Comparison of ENCODE assay signal across 23 cellular contexts in the genomic region with DNA sequence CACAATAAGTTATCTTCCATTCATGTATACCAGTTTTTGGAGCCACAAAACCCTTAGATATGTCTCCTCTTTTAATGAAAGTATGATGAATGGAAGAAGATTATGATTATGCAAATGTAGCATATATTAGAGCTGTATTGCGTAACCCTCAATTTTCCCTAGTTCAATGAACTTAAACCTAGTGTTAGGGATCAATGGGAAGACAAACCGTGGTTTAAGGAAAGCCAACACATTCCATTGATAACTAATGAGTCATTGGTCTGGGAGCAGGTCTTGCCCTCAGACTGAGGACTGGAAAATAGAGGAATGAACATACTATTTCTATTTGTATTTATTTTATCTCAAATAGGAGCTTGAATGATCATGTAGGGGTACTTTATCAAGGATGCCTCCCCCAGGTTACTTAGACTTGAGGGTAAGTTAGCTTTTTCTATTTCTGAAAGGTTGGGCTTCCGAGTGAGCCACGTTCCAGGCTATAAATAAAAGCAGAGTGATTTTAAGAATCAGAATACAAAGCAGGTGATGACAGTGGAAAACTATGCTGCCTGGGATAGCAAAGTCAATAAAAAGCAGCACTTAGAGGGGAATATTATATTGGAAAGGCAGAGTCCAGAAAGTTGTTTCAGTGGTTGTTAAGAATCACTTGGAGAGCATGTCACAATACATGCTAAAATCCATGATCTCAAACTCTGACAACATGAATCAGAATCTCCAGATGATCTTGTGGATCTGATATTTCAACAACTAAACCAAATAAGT.
DNase-seq lines count a peak whose midpoint lies in the region; ATAC-seq and TF ChIP-seq lines count a peak whose summit lies in the region.
"Had no signal": no experiment of that assay in that cellular context is flagged by ENCODE, and none has a peak within 500 bp of the region (broad histone marks: within the 10 kb centered on the region; RNA-seq: fewer than 3 reads in every experiment).

No MANE protein-coding gene starts in this region.

- WGBS in right cardiac atrium = 50% methylated on average over 4 of the region's 4 CpGs

- H3K9me3 ChIP-seq in right cardiac atrium (ENCODE audit: control insufficient read depth, low read length) (no peaks in the 10 kb centered on the region), adipocyte (ENCODE audit: control insufficient read depth, low read length) (no peaks in the 10 kb centered on the region)
- H3K9me3 ChIP-seq: SJCRH30, upper lobe of left lung had no signal

- no peak overlapping the region for H3K27ac Mint-ChIP-seq in activated CD8-positive, alpha-beta memory T cell treated with anti-CD3 and anti-CD28 coated beads, Interleukin-2, amount 10 ng/mL, durations not matched to agents 7 days and 5 days
- H3K27ac Mint-ChIP-seq: CD14-positive monocyte; memory B cell; nephron; stimulated activated naive CD8-positive, alpha-beta T cell treated with anti-CD3 and anti-CD28 coated beads, Interleukin-15, Interleukin-2, amounts not matched to agents 100 ng/mL and 50 ng/mL, for 24 hours had no signal

- no peak for DNase-seq in Right ventricle myocardium inferior (ENCODE audit: missing footprints)
- no peak for DNase-seq in right cardiac atrium
- peak; percentile 33 for DNase-seq in adipocyte (ENCODE audit: low read depth)
- peak; percentile 53 for DNase-seq in fibroblast of the aortic adventitia (ENCODE audit: low read depth)
- DNase-seq in skeletal muscle cell (ENCODE audit: low read depth) = peak; percentile 24
- no peak for DNase-seq in activated CD8-positive, alpha-beta memory T cell treated with anti-CD3 and anti-CD28 coated beads, Interleukin-2, amount 10 ng/mL, durations not matched to agents 7 days and 5 days
- no peak for DNase-seq in stimulated activated naive CD4-positive, alpha-beta T cell (lab: John Stamatoyannopoulos, UW)
- no peak for DNase-seq in SK-N-DZ (ENCODE audit: low spot score)
- DNase-seq: 8988T; activated effector memory CD4-positive, alpha-beta T cell treated with anti-CD3 and anti-CD28 coated beads, Interleukin-2, amount 50 U/mL, for 16 hours; amygdala; DMS53; glutamatergic neuron; MV-4-11; NCI-H2081; SJCRH30; T-helper 2 cell; upper lobe of left lung had no signal

- intact Hi-C loops in Right ventricle myocardium inferior (cut with DNase I) = no loop called here
- intact Hi-C loops in right cardiac atrium (cut with DNase I) = no loop called here

- no peak overlapping the region for H3K9ac ChIP-seq in adipocyte (ENCODE audit: low read length)

- ATAC-seq in Right ventricle myocardium inferior = peak; percentile 31
- no peak for ATAC-seq in right cardiac atrium
- ATAC-seq in activated CD8-positive, alpha-beta memory T cell treated with anti-CD3 and anti-CD28 coated beads, Interleukin-2, amount 10 ng/mL, durations not matched to agents 7 days and 5 days = no peak

- H3K4me3 ChIP-seq in right cardiac atrium (ENCODE audit: low read length) (no peak overlapping the region), adipocyte (ENCODE audit: low read length) (peak overlapping the region; percentile 7), fibroblast of the aortic adventitia (ENCODE audit: low read depth, low read length) (no peak overlapping the region), skeletal muscle cell (ENCODE audit: low read depth, low read length) (no peak overlapping the region)
- H3K4me3 ChIP-seq: coronary artery, SJCRH30, upper lobe of left lung had no signal

- H3K27me3 Mint-ChIP-seq in activated CD8-positive, alpha-beta memory T cell treated with anti-CD3 and anti-CD28 coated beads, Interleukin-2, amount 10 ng/mL, durations not matched to agents 7 days and 5 days = no peaks in the 10 kb centered on the region
- H3K27me3 Mint-ChIP-seq: memory B cell; stimulated activated naive CD8-positive, alpha-beta T cell treated with anti-CD3 and anti-CD28 coated beads, Interleukin-15, Interleukin-2, amounts not matched to agents 100 ng/mL and 50 ng/mL, for 24 hours had no signal

- H3K27ac ChIP-seq in right cardiac atrium (ENCODE audit: low read length) = no peak overlapping the region
- H3K27ac ChIP-seq: coronary artery, SJCRH30, upper lobe of left lung had no signal

- H3K27me3 ChIP-seq in right cardiac atrium (ENCODE audit: control insufficient read depth, insufficient read depth) (no peaks in the 10 kb centered on the region), adipocyte (replicated peaks; ENCODE audit: control insufficient read depth, insufficient read depth, low read length) (no peaks in the 10 kb centered on the region)
- H3K27me3 ChIP-seq: SJCRH30, upper lobe of left lung had no signal

- H3K4me3 Mint-ChIP-seq in activated CD8-positive, alpha-beta memory T cell treated with anti-CD3 and anti-CD28 coated beads, Interleukin-2, amount 10 ng/mL, durations not matched to agents 7 days and 5 days = no peak overlapping the region
- H3K4me3 Mint-ChIP-seq: CD14-positive monocyte; memory B cell; nephron; stimulated activated naive CD8-positive, alpha-beta T cell treated with anti-CD3 and anti-CD28 coated beads, Interleukin-15, Interleukin-2, amounts not matched to agents 100 ng/mL and 50 ng/mL, for 24 hours had no signal

- no peaks in the 10 kb centered on the region for H3K4me1 ChIP-seq in right cardiac atrium (ENCODE audit: control insufficient read depth, insufficient read depth, low read length)
- peaks cover 9% of the 10 kb centered on the region for H3K4me1 ChIP-seq in adipocyte (ENCODE audit: control insufficient read depth, insufficient read depth, low read length)
- H3K4me1 ChIP-seq: SJCRH30, upper lobe of left lung had no signal

- H3K4me1 Mint-ChIP-seq in activated CD8-positive, alpha-beta memory T cell treated with anti-CD3 and anti-CD28 coated beads, Interleukin-2, amount 10 ng/mL, durations not matched to agents 7 days and 5 days = no peaks in the 10 kb centered on the region
- H3K4me1 Mint-ChIP-seq: CD14-positive monocyte, memory B cell, nephron had no signal

- no peaks in the 10 kb centered on the region for H3K36me3 Mint-ChIP-seq in activated CD8-positive, alpha-beta memory T cell treated with anti-CD3 and anti-CD28 coated beads, Interleukin-2, amount 10 ng/mL, durations not matched to agents 7 days and 5 days
- H3K36me3 Mint-ChIP-seq: CD14-positive monocyte, memory B cell had no signal

- no peak for TF ChIP-seq CTCF in fibroblast of the aortic adventitia (IDR thresholded peaks at IDR 0.05; ENCODE audit: insufficient read depth, low read length)

- CTCF ChIA-PET in activated CD8-positive, alpha-beta memory T cell treated with anti-CD3 and anti-CD28 coated beads, Interleukin-2, amount 10 ng/mL, durations not matched to agents 7 days and 5 days (lab: Charles Lee) = no interaction called here

- H3K9me3 Mint-ChIP-seq in activated CD8-positive, alpha-beta memory T cell treated with anti-CD3 and anti-CD28 coated beads, Interleukin-2, amount 10 ng/mL, durations not matched to agents 7 days and 5 days (ENCODE audit: low read depth) = no peaks in the 10 kb centered on the region
- H3K9me3 Mint-ChIP-seq: nephron; stimulated activated naive CD8-positive, alpha-beta T cell treated with anti-CD3 and anti-CD28 coated beads, Interleukin-15, Interleukin-2, amounts not matched to agents 100 ng/mL and 50 ng/mL, for 24 hours had no signal

- H3K36me3 ChIP-seq in adipocyte (ENCODE audit: control insufficient read depth, insufficient read depth, low read length, severe bottlenecking) = no peaks in the 10 kb centered on the region
- H3K36me3 ChIP-seq: SJCRH30, upper lobe of left lung had no signal

Comparison
In these comparisons a context has a peak if more than half of its experiments do, and no peak if none do; other contexts are left out.
1. DNase-seq: peak in adipocyte (single experiment), fibroblast of the aortic adventitia (single experiment) and skeletal muscle cell (single experiment); none in Right ventricle myocardium inferior (single experiment), right cardiac atrium (0 of 3), activated CD8-positive, alpha-beta memory T cell treated with anti-CD3 and anti-CD28 coated beads, Interleukin-2, amount 10 ng/mL, durations not matched to agents 7 days and 5 days (single experiment), stimulated activated naive CD4-positive, alpha-beta T cell (0 of 6) and SK-N-DZ (single experiment).